ENCODE assay signal across 8 cellular contexts in the genomic region with DNA sequence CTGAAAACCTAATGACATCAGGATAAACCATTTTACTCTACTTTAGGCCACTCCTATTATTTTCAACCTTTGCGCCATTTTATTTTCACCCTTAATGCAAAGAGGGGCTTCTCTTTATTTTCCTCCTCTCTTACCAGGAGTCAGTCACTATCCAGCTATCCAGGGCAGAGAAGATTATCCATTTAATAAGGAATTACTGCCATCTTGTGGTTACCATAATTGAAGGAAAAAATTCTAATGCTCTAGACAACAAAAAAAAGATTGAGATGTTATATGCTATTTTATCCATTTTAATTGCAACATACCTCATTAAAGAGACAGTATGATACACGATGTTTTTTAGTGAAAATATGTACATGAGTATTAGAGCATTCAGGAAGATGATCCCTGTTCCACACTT.
DNase-seq lines count a peak whose midpoint lies in the region; ATAC-seq, FAIRE-seq and TF ChIP-seq lines count a peak whose summit lies in the region.

No MANE protein-coding gene starts in this region.

- peak; percentile 62 for TF ChIP-seq CTCF in D721Med (IDR thresholded peaks at IDR 0.05; ENCODE audit: insufficient read depth, missing control alignments)
- TF ChIP-seq CTCF in VCaP (conservative IDR thresholded peaks at IDR 0.05) = peak; percentile 61
- peak; percentile 26; the same call in 1 of the 2 replicates for TF ChIP-seq CTCF in HepG2 (CRISPR knock-in tag; IDR thresholded peaks at IDR 0.05)
- peak in 2 of 7 experiments; percentile 16 to 27 for TF ChIP-seq CTCF in body of pancreas (IDR thresholded peaks at IDR 0.05)

- TF ChIP-seq EP300 in HepG2 (IDR thresholded peaks at IDR 0.05; ENCODE audit: low read depth in 2 of 2, low read length in 2 of 2) (no peak), HepG2 (CRISPR knock-in tag; IDR thresholded peaks at IDR 0.05; ENCODE audit: borderline replicate concordance) (no peak)

- POLR2A ChIA-PET in HepG2 (lab: Yijun Ruan, JAX) = no interaction called here

- no peak overlapping the region for H3K4me3 ChIP-seq in HepG2 (replicated peaks in 1 of 3; ENCODE audit: insufficient read depth in 1 of 3, low read depth in 2 of 3, low read length in 3 of 3)
- no peak overlapping the region for H3K4me3 ChIP-seq in body of pancreas

- no peak overlapping the region for H3K9ac ChIP-seq in HepG2 (ENCODE audit: insufficient read depth, low read depth, low read length)

- BruUV-seq in HepG2 (replicated peaks; lab: Mats Ljungman, UMichigan) = no TSS peak

- H3K9me3 ChIP-seq in HepG2 (ENCODE audit: low read length) (no peaks in the 10 kb centered on the region), body of pancreas (no peaks in the 10 kb centered on the region)

- peak; percentile 48 for FAIRE-seq in D721Med (lab: Jason Lieb, UNC)
- no peak for FAIRE-seq in HepG2 (lab: Jason Lieb, UNC)

- no peaks in the 10 kb centered on the region for H3K4me1 ChIP-seq in HepG2 (ENCODE audit: insufficient read depth, low read length)
- H3K4me1 ChIP-seq in body of pancreas = no peaks in the 10 kb centered on the region

- no peaks in the 10 kb centered on the region for H4K20me1 ChIP-seq in HepG2 (ENCODE audit: insufficient read depth, low read length)

- DNase-seq in D721Med (ENCODE audit: insufficient read length, low spot score) (no peak), M059J (ENCODE audit: low read depth) (peak; percentile 33), HepG2 (ENCODE audit: low spot score) (peak; percentile 7), body of pancreas (no peak)
- DNase-seq in activated CD4-positive, alpha-beta T cell treated with anti-CD3 and anti-CD28 coated beads for 1 hour = no peak

- H2AFZ ChIP-seq in HepG2 (ENCODE audit: low read length) = no peak overlapping the region

- H3K27ac ChIP-seq in VCaP = no peak overlapping the region
- H3K27ac ChIP-seq in HepG2 (ENCODE audit: extremely low read length, insufficient read depth, low read length) = no peak overlapping the region
- H3K27ac ChIP-seq in body of pancreas = no peak overlapping the region

- ATAC-seq in HepG2 = peak; percentile 52; the same call in 2 of the 3 replicates
- ATAC-seq in GM21825 (IDR thresholded peaks at IDR 0.05; ENCODE audit: unreplicated experiment) = no peak
- ATAC-seq in HG03457 (IDR thresholded peaks at IDR 0.05; ENCODE audit: unreplicated experiment) = no peak
- no peak for ATAC-seq in body of pancreas

- CTCF ChIA-PET in HepG2 (lab: Yijun Ruan, JAX; ENCODE audit: low intra/inter-chr PET ratio, low total read pairs) = interaction anchor here (2.0 kb wide), 1 partner anchor 999 kb away, joined by 5 read pairs; no protein-coding TSS in a partner anchor

- H3K36me3 ChIP-seq in HepG2 (replicated peaks in 1 of 2; ENCODE audit: control insufficient read depth in 1 of 2, insufficient read depth in 2 of 2, low read length in 2 of 2) (no peaks in the 10 kb centered on the region), body of pancreas (replicated peaks in 1 of 2; ENCODE audit: insufficient read depth in 1 of 2, low read depth in 2 of 2) (no peaks in the 10 kb centered on the region)

- 3% methylated on average over 2 of the region's 2 CpGs for WGBS in HepG2 (ENCODE audit: low lambda C conversion rate)
- WGBS in body of pancreas, 2 donors = 36 to 38% methylated on average over 2 of the region's 2 CpGs

- no peak for TF ChIP-seq POLR2A in HepG2 (IDR thresholded peaks at IDR 0.05; ENCODE audit: insufficient read depth in 1 of 2, low read depth in 2 of 2, low read length in 2 of 2)
- TF ChIP-seq POLR2A in body of pancreas (IDR thresholded peaks at IDR 0.05) = no peak

- H3K27me3 ChIP-seq in HepG2 (ENCODE audit: control insufficient read depth in 1 of 2, insufficient read depth in 2 of 2, low read length in 2 of 2) (no peaks in the 10 kb centered on the region), body of pancreas (no peaks in the 10 kb centered on the region)

- no peak overlapping the region for H3K4me2 ChIP-seq in HepG2 (ENCODE audit: low read depth, low read length)

- intact Hi-C loops in HepG2 (cut with micrococcal nuclease; ENCODE audit: unreplicated experiment) (loop anchor here (2.0 kb wide), 1 partner anchor 494 kb away; no protein-coding TSS in a partner anchor), body of pancreas (cut with DNase I) (no loop called here)

- H3K79me2 ChIP-seq in HepG2 (ENCODE audit: insufficient read depth, low read length) = no peaks in the 10 kb centered on the region

- in situ Hi-C loops in HepG2 (cut with HindIII; ENCODE audit: extremely low pct_ligation_motif_present, low pct_unique_long_range_greater_than_20kb) = loop anchor here (5.0 to 25.0 kb wide), 2 partner anchors 998 to 1618 kb away; no protein-coding TSS in a partner anchor

- no peak for TF ChIP-seq RAD21 in HepG2 (CRISPR knock-in tag; IDR thresholded peaks at IDR 0.05)

TF ChIP-seq in HepG2, 621 proteins besides CTCF, POLR2A, EP300 and RAD21:
- TF ChIP-seq MBD4 (IDR thresholded peaks at IDR 0.05; ENCODE audit: borderline replicate concordance, low read length) (no peak), ZNF749 (CRISPR knock-in tag; IDR thresholded peaks at IDR 0.05; ENCODE audit: borderline replicate concordance) (no peak), STAG1 (CRISPR knock-in tag; IDR thresholded peaks at IDR 0.05) (peak; percentile 62), MIXL1 (CRISPR knock-in tag; IDR thresholded peaks at IDR 0.05) (0 out of 2 replicates have a peak, but pooled peaks have one; percentile 56)
- TF ChIP-seq, protein P1, sequence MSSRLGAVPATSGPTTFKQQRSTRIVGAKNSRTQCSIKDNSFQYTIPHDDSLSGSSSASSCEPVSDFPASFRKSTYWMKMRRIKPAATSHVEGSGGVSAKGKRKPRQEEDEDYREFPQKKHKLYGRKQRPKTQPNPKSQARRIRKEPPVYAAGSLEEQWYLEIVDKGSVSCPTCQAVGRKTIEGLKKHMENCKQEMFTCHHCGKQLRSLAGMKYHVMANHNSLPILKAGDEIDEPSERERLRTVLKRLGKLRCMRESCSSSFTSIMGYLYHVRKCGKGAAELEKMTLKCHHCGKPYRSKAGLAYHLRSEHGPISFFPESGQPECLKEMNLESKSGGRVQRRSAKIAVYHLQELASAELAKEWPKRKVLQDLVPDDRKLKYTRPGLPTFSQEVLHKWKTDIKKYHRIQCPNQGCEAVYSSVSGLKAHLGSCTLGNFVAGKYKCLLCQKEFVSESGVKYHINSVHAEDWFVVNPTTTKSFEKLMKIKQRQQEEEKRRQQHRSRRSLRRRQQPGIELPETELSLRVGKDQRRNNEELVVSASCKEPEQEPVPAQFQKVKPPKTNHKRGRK (CRISPR knock-in tag; IDR thresholded peaks at IDR 0.05) = no peak
- TF ChIP-seq, protein P2, sequence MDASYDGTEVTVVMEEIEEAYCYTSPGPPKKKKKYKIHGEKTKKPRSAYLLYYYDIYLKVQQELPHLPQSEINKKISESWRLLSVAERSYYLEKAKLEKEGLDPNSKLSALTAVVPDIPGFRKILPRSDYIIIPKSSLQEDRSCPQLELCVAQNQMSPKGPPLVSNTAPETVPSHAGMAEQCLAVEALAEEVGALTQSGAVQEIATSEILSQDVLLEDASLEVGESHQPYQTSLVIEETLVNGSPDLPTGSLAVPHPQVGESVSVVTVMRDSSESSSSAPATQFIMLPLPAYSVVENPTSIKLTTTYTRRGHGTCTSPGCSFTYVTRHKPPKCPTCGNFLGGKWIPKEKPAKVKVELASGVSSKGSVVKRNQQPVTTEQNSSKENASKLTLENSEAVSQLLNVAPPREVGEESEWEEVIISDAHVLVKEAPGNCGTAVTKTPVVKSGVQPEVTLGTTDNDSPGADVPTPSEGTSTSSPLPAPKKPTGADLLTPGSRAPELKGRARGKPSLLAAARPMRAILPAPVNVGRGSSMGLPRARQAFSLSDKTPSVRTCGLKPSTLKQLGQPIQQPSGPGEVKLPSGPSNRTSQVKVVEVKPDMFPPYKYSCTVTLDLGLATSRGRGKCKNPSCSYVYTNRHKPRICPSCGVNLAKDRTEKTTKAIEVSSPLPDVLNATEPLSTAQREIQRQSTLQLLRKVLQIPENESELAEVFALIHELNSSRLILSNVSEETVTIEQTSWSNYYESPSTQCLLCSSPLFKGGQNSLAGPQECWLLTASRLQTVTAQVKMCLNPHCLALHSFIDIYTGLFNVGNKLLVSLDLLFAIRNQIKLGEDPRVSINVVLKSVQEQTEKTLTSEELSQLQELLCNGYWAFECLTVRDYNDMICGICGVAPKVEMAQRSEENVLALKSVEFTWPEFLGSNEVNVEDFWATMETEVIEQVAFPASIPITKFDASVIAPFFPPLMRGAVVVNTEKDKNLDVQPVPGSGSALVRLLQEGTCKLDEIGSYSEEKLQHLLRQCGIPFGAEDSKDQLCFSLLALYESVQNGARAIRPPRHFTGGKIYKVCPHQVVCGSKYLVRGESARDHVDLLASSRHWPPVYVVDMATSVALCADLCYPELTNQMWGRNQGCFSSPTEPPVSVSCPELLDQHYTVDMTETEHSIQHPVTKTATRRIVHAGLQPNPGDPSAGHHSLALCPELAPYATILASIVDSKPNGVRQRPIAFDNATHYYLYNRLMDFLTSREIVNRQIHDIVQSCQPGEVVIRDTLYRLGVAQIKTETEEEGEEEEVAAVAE (CRISPR knock-in tag; IDR thresholded peaks at IDR 0.05; ENCODE audit: borderline replicate concordance) = no peak

Comparison
In these comparisons a context has a peak if more than half of its experiments do, and no peak if none do; other contexts are left out.
1. DNase-seq: peak in M059J (single experiment) and HepG2 (single experiment); none in D721Med (single experiment), activated CD4-positive, alpha-beta T cell treated with anti-CD3 and anti-CD28 coated beads for 1 hour (single experiment) and body of pancreas (0 of 4).